8 cellular contexts compared by ENCODE assay signal in the genomic region with DNA sequence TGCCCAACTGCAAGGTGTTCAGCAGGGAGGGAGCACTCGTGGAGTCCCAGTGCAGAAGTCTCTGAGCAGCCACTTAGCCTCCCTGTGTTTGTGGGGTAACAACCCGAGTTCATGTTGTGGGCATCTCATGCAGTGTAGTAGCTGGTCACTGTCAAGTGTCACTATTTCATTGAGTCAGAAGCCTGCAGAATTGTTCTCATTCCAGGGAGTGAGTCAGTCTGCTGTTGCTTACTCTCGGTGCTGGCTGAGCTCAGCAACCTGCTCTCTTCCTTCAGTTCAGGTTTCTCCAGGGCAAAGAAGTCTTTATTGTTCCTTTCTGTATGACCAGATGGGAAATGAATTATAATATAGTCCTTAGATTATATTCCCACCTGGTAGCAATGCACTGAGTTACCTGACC.
A peak's percentile ranks its signal among the peaks of the same experiment; 100 is the strongest.
DNase-seq lines count a peak whose midpoint lies in the region; ATAC-seq and TF ChIP-seq lines count a peak whose summit lies in the region.

No MANE protein-coding gene starts in this region.

- H3K9ac ChIP-seq in HUES48 (ENCODE audit: low read depth, low read length) (peak overlapping the region; percentile 1; the same call in 1 of the 2 replicates), stomach smooth muscle (ENCODE audit: low read length in 2 of 2) (peak overlapping the region; percentile 19 to 47)

- peak; percentile 79 for DNase-seq in brain microvascular endothelial cell
- peak; percentile 45 for DNase-seq in kidney glomerular epithelial cell (lab: John Stamatoyannopoulos, UW)
- DNase-seq in NCI-H128 (lab: John Stamatoyannopoulos, UW; ENCODE audit: unreplicated experiment), result no peak
- DNase-seq in activated effector memory CD4-positive, alpha-beta T cell treated with Interleukin-2 at 50 U/mL for 16 hours, result no peak

- in situ Hi-C loops in brain microvascular endothelial cell (cut with HindIII; ENCODE audit: low pct_ligation_motif_present, low sequenced_read_pairs), result no loop called here

- H3K4me3 ChIP-seq in HUES48 (ENCODE audit: low read depth, low read length), result no peak overlapping the region
- no peak overlapping the region for H3K4me3 ChIP-seq in brain microvascular endothelial cell (ENCODE audit: low read depth, low read length)
- H3K4me3 ChIP-seq in stomach smooth muscle (ENCODE audit: low read length in 2 of 2), result peak overlapping the region in 1 of 2 donors; percentile 40

- H3K27ac ChIP-seq in HUES48 (ENCODE audit: low read depth, low read length), result peak overlapping the region; percentile 74
- peak overlapping the region; percentile 30 for H3K27ac ChIP-seq in brain microvascular endothelial cell
- peak overlapping the region; percentile 18 for H3K27ac ChIP-seq in stomach smooth muscle (ENCODE audit: low read length)

- H3K36me3 ChIP-seq in HUES48 (ENCODE audit: control insufficient read depth, insufficient read depth, low read length), result no peaks in the 10 kb centered on the region
- H3K36me3 ChIP-seq in brain microvascular endothelial cell (replicated peaks), result peaks cover 2% of the 10 kb centered on the region
- no peaks in the 10 kb centered on the region for H3K36me3 ChIP-seq in stomach smooth muscle (ENCODE audit: control insufficient read depth in 2 of 2, insufficient read depth in 2 of 2, low read length in 2 of 2)

- H3K9me3 ChIP-seq in HUES48 (ENCODE audit: control insufficient read depth, insufficient read depth, low read length) (no peaks in the 10 kb centered on the region), stomach smooth muscle (ENCODE audit: control insufficient read depth in 2 of 2, low read length in 2 of 2) (no peaks in the 10 kb centered on the region)

- no peak for TF ChIP-seq CTCF in brain microvascular endothelial cell (IDR thresholded peaks at IDR 0.05; ENCODE audit: low read depth, low read length, missing control alignments)

- H3K4me1 ChIP-seq in HUES48 (ENCODE audit: control insufficient read depth, insufficient read depth, low read length) (peaks cover 17% of the 10 kb centered on the region), stomach smooth muscle (ENCODE audit: control insufficient read depth, insufficient read depth, low read length) (peaks cover 12% of the 10 kb centered on the region)

- ATAC-seq in HG03045 (IDR thresholded peaks at IDR 0.05; ENCODE audit: unreplicated experiment) (no peak), HG03460 (IDR thresholded peaks at IDR 0.05; ENCODE audit: unreplicated experiment) (no peak)

- H3K27me3 ChIP-seq in HUES48 (ENCODE audit: control insufficient read depth, insufficient read depth, low read length) (no peaks in the 10 kb centered on the region), brain microvascular endothelial cell (replicated peaks) (no peaks in the 10 kb centered on the region), stomach smooth muscle (ENCODE audit: control insufficient read depth in 1 of 2, insufficient read depth in 2 of 2, low read length in 2 of 2) (no peaks in the 10 kb centered on the region)

Comparison
In these comparisons a context has a peak if more than half of its experiments do, and no peak if none do; other contexts are left out.
1. H3K27ac ChIP-seq: peak in every context shown above with its lines; median percentile 74 in HUES48; 30 in brain microvascular endothelial cell; 18 in stomach smooth muscle.
2. DNase-seq: peak in brain microvascular endothelial cell (single experiment) and kidney glomerular epithelial cell (single experiment); none in NCI-H128 (single experiment) and activated effector memory CD4-positive, alpha-beta T cell treated with Interleukin-2 at 50 U/mL for 16 hours (single experiment).